1 cellular context compared by ENCODE assay signal in the genomic region with DNA sequence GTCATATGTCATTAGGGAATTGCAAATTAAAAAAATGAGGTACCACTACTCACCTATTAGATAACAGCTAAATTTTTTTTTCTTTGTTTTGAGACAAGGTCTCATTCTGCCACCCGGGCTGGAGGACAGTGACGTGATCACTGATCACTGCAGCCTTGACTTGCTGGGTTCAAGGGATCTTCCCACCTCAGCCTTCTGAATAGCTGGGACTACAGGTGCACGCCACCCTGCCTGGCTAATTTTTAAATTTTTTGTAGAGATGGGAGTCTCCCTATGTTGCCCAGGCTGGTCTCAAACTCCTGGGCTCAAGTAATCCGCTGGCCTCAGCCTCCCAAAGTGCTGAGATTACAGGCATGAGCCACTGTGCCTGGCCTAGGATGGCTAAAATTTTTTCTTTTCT.
TF ChIP-seq lines count a peak whose summit lies in the region.

No MANE protein-coding gene starts in this region.

TF ChIP-seq in GM12878, 131 proteins besides CTCF, POLR2A, EP300 and RAD21:
- TF ChIP-seq NFXL1 (IDR thresholded peaks at IDR 0.05; ENCODE audit: borderline replicate concordance) (peak; percentile 74; the same call in 1 of the 2 replicates), MYB (IDR thresholded peaks at IDR 0.05; ENCODE audit: borderline replicate concordance, low read depth, low read length) (no peak)
